13 cellular contexts compared by ENCODE assay signal in the genomic region with DNA sequence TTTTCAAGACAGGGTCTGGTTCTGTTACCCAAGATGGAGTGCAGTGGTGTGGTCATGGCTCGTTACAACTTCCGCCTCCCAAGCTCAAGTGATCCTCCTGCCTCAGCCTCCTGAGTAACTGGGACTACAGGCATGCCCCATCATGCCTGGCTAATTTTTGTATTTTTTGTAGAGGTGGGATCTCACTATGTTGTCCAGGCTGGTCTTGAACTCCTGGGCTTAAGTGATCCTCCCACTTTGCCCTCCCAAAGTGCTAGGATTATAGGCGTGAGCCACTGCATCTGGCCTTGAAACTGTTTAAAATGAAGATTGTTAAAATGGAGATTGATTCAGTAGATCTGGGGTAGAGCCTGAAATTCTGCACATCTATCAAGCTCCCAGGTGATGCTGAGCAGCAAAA. TPM values are rescaled to one million over a fixed set of nuclear protein-coding genes. Genes with fewer than 3 reads are reported as not detected.
"Had no signal": no experiment of that assay in that cellular context is flagged by ENCODE, and none has a peak within 500 bp of the region (broad histone marks: within the 10 kb centered on the region; RNA-seq: fewer than 3 reads in every experiment).

No MANE protein-coding gene starts in this region.

RNA-seq across cellular contexts. Expression of gene GAST, which starts 11.3 kb away (rescaled TPM):
- total RNA-seq: activated B cell treated with CpG ODN at 0.5 μM for 24 hours; activated CD4-positive, alpha-beta memory T cell treated with anti-CD3 and anti-CD28 coated beads for 36 hours; activated CD4-positive, alpha-beta memory T cell treated with anti-CD3 and anti-CD28 coated beads, Interleukin-2, amount 10 ng/mL, durations not matched to agents 7 days and 5 days; activated CD4-positive, alpha-beta T cell treated with anti-CD3 and anti-CD28 coated beads for 36 hours; activated CD4-positive, alpha-beta T cell treated with anti-CD3 and anti-CD28 coated beads, Interleukin-2, amount 10 ng/mL, durations not matched to agents 24 days and 14 days; activated CD4-positive, alpha-beta T cell treated with anti-CD3 and anti-CD28 coated beads, Interleukin-2, amount 10 ng/mL, durations not matched to agents 7 days and 5 days; activated CD8-positive, alpha-beta memory T cell treated with anti-CD3 and anti-CD28 coated beads for 36 hours; activated CD8-positive, alpha-beta memory T cell treated with anti-CD3 and anti-CD28 coated beads, Interleukin-2, amount 10 ng/mL, durations not matched to agents 7 days and 5 days; activated CD8-positive, alpha-beta T cell treated with anti-CD3 and anti-CD28 coated beads for 36 hours; activated CD8-positive, alpha-beta T cell treated with anti-CD3 and anti-CD28 coated beads, Interleukin-2, amount 10 ng/mL, durations not matched to agents 7 days and 5 days; T-helper 1 cell treated with Interleukin-12 subunit alpha and Interleukin-12 subunit beta and Interleukin-4 antibody, amounts not matched to agents 30 ng/mL and 1 ng/mL, for 36 hours; T-helper 2 cell treated with Interferon-gamma antibody and Interleukin-4, amounts not matched to agents 100 ng/mL and 5 ng/mL, for 36 hours; WTC11 had no signal

RNA-seq across cellular contexts. Expression of gene HAP1, which starts 33.6 kb away (rescaled TPM):
- total RNA-seq: activated CD4-positive, alpha-beta memory T cell treated with anti-CD3 and anti-CD28 coated beads for 36 hours; activated CD4-positive, alpha-beta T cell treated with anti-CD3 and anti-CD28 coated beads for 36 hours had no signal
